18 cellular contexts compared by ENCODE assay signal in the genomic region with DNA sequence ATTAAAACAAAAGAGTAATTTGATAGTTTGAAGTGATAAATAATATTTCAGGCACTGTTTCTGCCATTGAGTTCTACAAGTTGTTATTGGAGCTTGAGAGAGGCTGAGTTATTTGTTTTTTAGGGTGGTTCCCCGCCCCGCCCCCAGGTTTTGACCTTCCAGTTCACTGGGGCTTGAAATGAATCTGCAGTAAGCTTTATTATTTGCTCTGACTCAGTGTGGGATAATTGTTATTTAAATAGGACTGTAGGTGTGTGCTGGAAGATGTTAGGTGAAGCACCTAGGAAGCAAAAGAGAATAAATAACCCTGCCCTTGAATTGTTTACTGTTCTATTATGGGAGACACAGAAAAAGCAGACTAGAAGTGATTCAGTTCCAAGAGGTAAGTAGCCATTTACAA.
DNase-seq lines count a peak whose midpoint lies in the region; ATAC-seq and TF ChIP-seq lines count a peak whose summit lies in the region.
"Had no signal": no experiment of that assay in that cellular context is flagged by ENCODE, and none has a peak within 500 bp of the region (broad histone marks: within the 10 kb centered on the region; RNA-seq: fewer than 3 reads in every experiment).

No MANE protein-coding gene starts in this region.

- no peak for TF ChIP-seq CTCF in Caco-2 (IDR thresholded peaks at IDR 0.05; ENCODE audit: insufficient read depth in 1 of 2, low read depth in 1 of 2, low read length in 1 of 2, severe bottlenecking in 1 of 2, unreplicated experiment in 1 of 2)

- H3K4me3 Mint-ChIP-seq in Caco-2 (ENCODE audit: unreplicated experiment): no peak overlapping the region
- H3K4me3 Mint-ChIP-seq: activated naive CD4-positive, alpha-beta T cell treated with anti-CD3 and anti-CD28 coated beads for 36 hours; CD8-positive, alpha-beta T cell; neural progenitor cell had no signal

- no peaks in the 10 kb centered on the region for H3K9me3 Mint-ChIP-seq in Caco-2 (ENCODE audit: unreplicated experiment)
- H3K9me3 Mint-ChIP-seq: neural progenitor cell had no signal

- BruUV-seq in Caco-2 (replicated peaks; lab: Mats Ljungman, UMichigan): no TSS peak

- H3K36me3 Mint-ChIP-seq in Caco-2 (ENCODE audit: insufficient read depth, unreplicated experiment): no peaks in the 10 kb centered on the region
- H3K36me3 Mint-ChIP-seq: CD8-positive, alpha-beta T cell; neural progenitor cell had no signal

- POLR2A ChIA-PET in Caco-2 (lab: Charles Lee): no interaction called here

- no peaks in the 10 kb centered on the region for H3K27me3 Mint-ChIP-seq in Caco-2 (ENCODE audit: insufficient read depth, unreplicated experiment)

- H3K4me3 ChIP-seq in iPS-18a (ENCODE audit: low read length) (peak overlapping the region; percentile 33), Caco-2 (ENCODE audit: low read depth, low read length) (no peak overlapping the region)
- H3K4me3 ChIP-seq: neural progenitor cell, prostate gland had no signal

- intact Hi-C loops in Caco-2 (cut with micrococcal nuclease; ENCODE audit: unreplicated experiment): no loop called here

- H3K9me3 ChIP-seq in iPS-18a (ENCODE audit: control insufficient read depth, low read depth, low read length) (no peaks in the 10 kb centered on the region), Caco-2 (no peaks in the 10 kb centered on the region)
- H3K9me3 ChIP-seq: prostate gland had no signal

- H3K27ac ChIP-seq in iPS-18a (ENCODE audit: low read length): no peak overlapping the region
- H3K27ac ChIP-seq: neural progenitor cell, prostate gland had no signal

- peak; percentile 30 for DNase-seq in DMS153 treated with DMSO at 0.1 percent for 48 hours (lab: John Stamatoyannopoulos, UW; ENCODE audit: unreplicated experiment)
- DNase-seq in NCI-H1105 treated with DMSO at 0.1 percent for 48 hours (lab: John Stamatoyannopoulos, UW): peak; percentile 60
- DNase-seq in NCI-H69 (lab: John Stamatoyannopoulos, UW): peak; percentile 90
- DNase-seq in Caco-2: no peak
- DNase-seq in effector CD8-positive, alpha-beta T cell (lab: John Stamatoyannopoulos, UW): no peak
- DNase-seq: activated CD4-positive, alpha-beta T cell treated with anti-CD3 and anti-CD28 coated beads, Interleukin-2, amount 50 U/mL, for 48 hours; activated naive CD4-positive, alpha-beta T cell treated with anti-CD3 and anti-CD28 coated beads for 36 hours; anterior cingulate cortex; CD8-positive, alpha-beta T cell; NCI-H2171 treated with DMSO at 0.1 percent for 48 hours; small intestine; stimulated activated CD8-positive, alpha-beta memory T cell treated with anti-CD3 and anti-CD28 coated beads, Interleukin-4, amount 100 ng/mL, for 48 hours had no signal

- H3K36me3 ChIP-seq in iPS-18a (ENCODE audit: control insufficient read depth, low read depth, low read length) (no peaks in the 10 kb centered on the region), Caco-2 (ENCODE audit: control insufficient read depth, insufficient read depth, low read length) (no peaks in the 10 kb centered on the region)
- H3K36me3 ChIP-seq: neural progenitor cell, prostate gland had no signal

- H3K4me1 Mint-ChIP-seq in Caco-2 (ENCODE audit: low read depth, unreplicated experiment): no peaks in the 10 kb centered on the region

- no peak overlapping the region for H3K9ac ChIP-seq in iPS-18a (ENCODE audit: low read length)
- H3K9ac ChIP-seq: neural progenitor cell had no signal

- ATAC-seq in GM19467 (IDR thresholded peaks at IDR 0.05; ENCODE audit: unreplicated experiment) (no peak), HG02623 (IDR thresholded peaks at IDR 0.05; ENCODE audit: unreplicated experiment) (no peak)
- ATAC-seq: CD8-positive, alpha-beta T cell; left lobe of liver had no signal

- CTCF ChIA-PET in Caco-2 (lab: Charles Lee): no interaction called here

- H3K27me3 ChIP-seq in iPS-18a (ENCODE audit: control insufficient read depth, insufficient read depth, low read length) (no peaks in the 10 kb centered on the region), Caco-2 (replicated peaks; ENCODE audit: control insufficient read depth, insufficient read depth, low read length) (no peaks in the 10 kb centered on the region)
- H3K27me3 ChIP-seq: neural progenitor cell had no signal

- peaks cover 12% of the 10 kb centered on the region for H3K4me1 ChIP-seq in iPS-18a (ENCODE audit: control insufficient read depth, low read depth, low read length)
- no peaks in the 10 kb centered on the region for H3K4me1 ChIP-seq in Caco-2
- H3K4me1 ChIP-seq: prostate gland had no signal

- no peak overlapping the region for H3K27ac Mint-ChIP-seq in Caco-2 (ENCODE audit: unreplicated experiment)
- H3K27ac Mint-ChIP-seq: activated naive CD4-positive, alpha-beta T cell treated with anti-CD3 and anti-CD28 coated beads for 36 hours; CD8-positive, alpha-beta T cell; neural progenitor cell had no signal

Comparison
In these comparisons a context has a peak if more than half of its experiments do, and no peak if none do; other contexts are left out.
1. DNase-seq: peak in DMS153 treated with DMSO at 0.1 percent for 48 hours (single experiment), NCI-H1105 treated with DMSO at 0.1 percent for 48 hours (single experiment) and NCI-H69 (single experiment); none in Caco-2 (0 of 2) and effector CD8-positive, alpha-beta T cell (single experiment).